Comparison of ENCODE assay signal across 9 cellular contexts in genomic region chr4:99228706-99229105, GRCh38. TPM values are rescaled to one million over a fixed set of nuclear protein-coding genes. Genes with fewer than 3 reads are reported as not detected.
"Had no signal": no experiment of that assay in that cellular context is flagged by ENCODE, and none has a peak within 500 bp of the region (broad histone marks: within the 10 kb centered on the region; RNA-seq: fewer than 3 reads in every experiment).

No MANE protein-coding gene starts in this region.

RNA-seq across cellular contexts. Expression of gene ADH6, which starts 9.7 kb away (rescaled TPM):
- total RNA-seq: OCI-LY7, PC-3, PC-9, Right ventricle myocardium inferior, Right ventricle myocardium superior, RPMI7951, SJCRH30, SJSA1, SK-MEL-5 had no signal
